In the genomic region with DNA sequence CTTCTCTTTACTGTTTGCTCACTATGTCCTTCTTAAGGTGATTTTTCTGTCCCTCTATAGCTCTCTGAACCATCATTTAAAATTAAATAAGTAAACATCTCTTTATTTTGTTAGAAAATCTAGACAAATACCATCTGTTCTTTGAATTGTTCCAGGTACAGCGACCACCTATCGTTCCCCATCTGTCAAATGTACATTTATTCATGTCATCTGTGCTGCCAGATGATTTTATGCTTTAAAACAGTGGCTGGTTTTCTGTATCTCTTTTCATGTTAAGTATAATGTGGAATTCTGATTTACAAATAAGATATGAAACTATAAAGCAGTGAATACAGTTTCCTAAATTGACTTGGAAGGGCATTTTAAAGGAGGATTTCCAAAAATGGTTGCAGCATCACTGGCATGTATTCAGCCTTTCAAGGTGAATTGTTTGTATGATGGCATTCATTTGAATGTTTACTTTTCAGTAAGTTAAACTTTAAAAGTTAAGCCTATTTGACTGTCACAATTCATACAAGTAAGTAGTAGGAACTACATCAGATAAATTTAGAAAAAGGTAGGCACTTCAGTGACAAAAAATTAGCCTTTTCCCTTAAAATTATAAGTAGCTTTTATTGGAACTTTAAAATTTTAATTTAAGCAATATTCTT, we compare ENCODE assay signal across 16 cellular contexts.
A peak's percentile ranks its signal among the peaks of the same experiment; 100 is the strongest.
DNase-seq lines count a peak whose midpoint lies in the region; ATAC-seq and TF ChIP-seq lines count a peak whose summit lies in the region.
"Had no signal": no experiment of that assay in that cellular context is flagged by ENCODE, and none has a peak within 500 bp of the region (broad histone marks: within the 10 kb centered on the region; RNA-seq: fewer than 3 reads in every experiment).

No MANE protein-coding gene starts in this region.

- in situ Hi-C loops in G401 (cut with HindIII; ENCODE audit: low sequenced_read_pairs) = no loop called here

- H3K4me3 ChIP-seq in PC-9 (no peak overlapping the region), SK-N-SH (ENCODE audit: low read depth in 2 of 2, low read length in 1 of 2) (no peak overlapping the region), upper lobe of right lung (no peak overlapping the region)
- H3K4me3 ChIP-seq: GM12878, GM23338 had no signal

- TF ChIP-seq EP300 in SK-N-SH (IDR thresholded peaks at IDR 0.05; ENCODE audit: borderline replicate concordance in 1 of 2, low read depth in 1 of 2, low read length in 1 of 2) = no peak

- TF ChIP-seq CTCF in PC-9 (conservative IDR thresholded peaks at IDR 0.05) (no peak), SK-N-SH (IDR thresholded peaks at IDR 0.05) (no peak), upper lobe of right lung (IDR thresholded peaks at IDR 0.05) (no peak)

- H3K27me3 ChIP-seq in PC-9 (ENCODE audit: insufficient read depth, low read depth) (no peaks in the 10 kb centered on the region), SK-N-SH (ENCODE audit: insufficient read depth) (no peaks in the 10 kb centered on the region), upper lobe of right lung (no peaks in the 10 kb centered on the region)

- H3K4me2 ChIP-seq in PC-9 (no peak overlapping the region), SK-N-SH (no peak overlapping the region)
- H3K4me2 ChIP-seq: GM23338 had no signal

- H3F3A ChIP-seq in PC-9 (ENCODE audit: insufficient read depth, low read depth) (no peaks in the 10 kb centered on the region), SK-N-SH (replicated peaks; ENCODE audit: insufficient read depth) (no peaks in the 10 kb centered on the region)

- H3K79me2 ChIP-seq in PC-9 (ENCODE audit: low read depth) (no peaks in the 10 kb centered on the region), SK-N-SH (ENCODE audit: insufficient read depth) (no peaks in the 10 kb centered on the region)

- intact Hi-C loops in PC-9 (cut with micrococcal nuclease; ENCODE audit: unreplicated experiment) (no loop called here), upper lobe of right lung (cut with DNase I) (no loop called here)

- no peak for TF ChIP-seq RAD21 in SK-N-SH (IDR thresholded peaks at IDR 0.05; ENCODE audit: low read length)

- H4K20me1 ChIP-seq in PC-9 (ENCODE audit: insufficient read depth) (no peaks in the 10 kb centered on the region), SK-N-SH (ENCODE audit: insufficient read depth) (no peaks in the 10 kb centered on the region)

- no peaks in the 10 kb centered on the region for H3K36me3 ChIP-seq in PC-9 (ENCODE audit: low read depth)
- no peaks in the 10 kb centered on the region for H3K36me3 ChIP-seq in SK-N-SH (replicated peaks in 1 of 2; ENCODE audit: control insufficient read depth in 1 of 2, insufficient read depth in 2 of 2, low read length in 1 of 2)
- H3K36me3 ChIP-seq in upper lobe of right lung = no peaks in the 10 kb centered on the region

- H3K9me2 ChIP-seq in PC-9 (ENCODE audit: insufficient read depth) = no peaks in the 10 kb centered on the region
- no peaks in the 10 kb centered on the region for H3K9me2 ChIP-seq in SK-N-SH

- WGBS in SK-N-SH (ENCODE audit: low lambda C conversion rate) = 0% methylated on average over 2 of the region's 2 CpGs

- peak; percentile 89 for DNase-seq in G401 (ENCODE audit: low spot score)
- peak; percentile 50 for DNase-seq in NCI-H2171 (lab: John Stamatoyannopoulos, UW)
- no peak for DNase-seq in PC-9
- peak; percentile 44 for DNase-seq in cerebellum (ENCODE audit: low spot score)
- no peak for DNase-seq in GDM1 (lab: John Stamatoyannopoulos, UW)
- DNase-seq in SK-N-SH = no peak
- no peak for DNase-seq in upper lobe of right lung
- DNase-seq in NCI-H1436 (lab: John Stamatoyannopoulos, UW) = no peak
- DNase-seq: Calu3, COR-L47, DMS53, DMS79 treated with DMSO at 0.1 percent for 48 hours, H9 had no signal

- no peak for ATAC-seq in upper lobe of right lung
- ATAC-seq: GM12878, GM23338, HCT116 had no signal

- POLR2A ChIA-PET in PC-9 (lab: Charles Lee; ENCODE audit: unreplicated experiment) (no interaction called here), SK-N-SH (lab: Yijun Ruan, JAX) (no interaction called here)

- H3K27ac ChIP-seq in PC-9 = no peak overlapping the region
- H3K27ac ChIP-seq in SK-N-SH (ENCODE audit: low read depth in 2 of 2, low read length in 1 of 2) = no peak overlapping the region
- no peak overlapping the region for H3K27ac ChIP-seq in upper lobe of right lung

- H2AFZ ChIP-seq in PC-9 (0 out of 2 replicates have a peak overlapping the region, but pooled peaks have one; percentile 2), SK-N-SH (ENCODE audit: low read depth) (no peak overlapping the region)

- H3K4me1 ChIP-seq in PC-9 (replicated peaks; ENCODE audit: insufficient read depth) (no peaks in the 10 kb centered on the region), SK-N-SH (ENCODE audit: control insufficient read depth in 1 of 2, insufficient read depth in 2 of 2, low read depth in 1 of 2, low read length in 1 of 2) (no peaks in the 10 kb centered on the region), upper lobe of right lung (no peaks in the 10 kb centered on the region)

- H3K9me3 ChIP-seq in PC-9 (ENCODE audit: insufficient read depth, low read depth) = no peaks in the 10 kb centered on the region
- no peaks in the 10 kb centered on the region for H3K9me3 ChIP-seq in SK-N-SH
- no peaks in the 10 kb centered on the region for H3K9me3 ChIP-seq in upper lobe of right lung

- BruUV-seq in PC-9 (replicated peaks; lab: Mats Ljungman, UMichigan) = no TSS peak

- no peak overlapping the region for H3K9ac ChIP-seq in SK-N-SH

- CTCF ChIA-PET in PC-9 (lab: Charles Lee) = no interaction called here
- CTCF ChIA-PET in SK-N-SH (lab: Yijun Ruan, JAX) = interaction anchor here (0.7 to 1.0 kb wide), 2 partner anchors 34 to 338 kb away, joined by 3 read pairs; no protein-coding TSS in a partner anchor

TF ChIP-seq in SK-N-SH, 30 proteins besides CTCF, POLR2A, EP300 and RAD21:
- TF ChIP-seq GABPA (IDR thresholded peaks at IDR 0.05; ENCODE audit: low read depth) (no peak), MEF2A (IDR thresholded peaks at IDR 0.05; ENCODE audit: borderline replicate concordance, low read depth) (no peak), TEAD4 (IDR thresholded peaks at IDR 0.05; ENCODE audit: borderline replicate concordance, insufficient read depth) (no peak), TAF1 (IDR thresholded peaks at IDR 0.05; ENCODE audit: borderline replicate concordance, low read depth, low read length) (no peak), JUND (IDR thresholded peaks at IDR 0.05) (no peak), EZH2phosphoT487 (IDR thresholded peaks at IDR 0.05; ENCODE audit: borderline replicate concordance, low read depth) (no peak), NFIC (IDR thresholded peaks at IDR 0.05; ENCODE audit: borderline replicate concordance) (no peak), RXRA (IDR thresholded peaks at IDR 0.05; ENCODE audit: borderline replicate concordance, low read depth) (no peak), RFX5 (IDR thresholded peaks at IDR 0.05; ENCODE audit: low read length) (no peak), YY1 (IDR thresholded peaks at IDR 0.05; ENCODE audit: low read depth) (no peak), FOXM1 (IDR thresholded peaks at IDR 0.05; ENCODE audit: low read depth) (no peak)
- TF ChIP-seq, protein P1, sequence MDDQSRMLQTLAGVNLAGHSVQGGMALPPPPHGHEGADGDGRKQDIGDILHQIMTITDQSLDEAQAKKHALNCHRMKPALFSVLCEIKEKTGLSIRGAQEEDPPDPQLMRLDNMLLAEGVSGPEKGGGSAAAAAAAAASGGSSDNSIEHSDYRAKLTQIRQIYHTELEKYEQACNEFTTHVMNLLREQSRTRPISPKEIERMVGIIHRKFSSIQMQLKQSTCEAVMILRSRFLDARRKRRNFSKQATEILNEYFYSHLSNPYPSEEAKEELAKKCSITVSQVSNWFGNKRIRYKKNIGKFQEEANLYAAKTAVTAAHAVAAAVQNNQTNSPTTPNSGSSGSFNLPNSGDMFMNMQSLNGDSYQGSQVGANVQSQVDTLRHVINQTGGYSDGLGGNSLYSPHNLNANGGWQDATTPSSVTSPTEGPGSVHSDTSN (IDR thresholded peaks at IDR 0.05) = no peak
- TF ChIP-seq, protein P2, sequence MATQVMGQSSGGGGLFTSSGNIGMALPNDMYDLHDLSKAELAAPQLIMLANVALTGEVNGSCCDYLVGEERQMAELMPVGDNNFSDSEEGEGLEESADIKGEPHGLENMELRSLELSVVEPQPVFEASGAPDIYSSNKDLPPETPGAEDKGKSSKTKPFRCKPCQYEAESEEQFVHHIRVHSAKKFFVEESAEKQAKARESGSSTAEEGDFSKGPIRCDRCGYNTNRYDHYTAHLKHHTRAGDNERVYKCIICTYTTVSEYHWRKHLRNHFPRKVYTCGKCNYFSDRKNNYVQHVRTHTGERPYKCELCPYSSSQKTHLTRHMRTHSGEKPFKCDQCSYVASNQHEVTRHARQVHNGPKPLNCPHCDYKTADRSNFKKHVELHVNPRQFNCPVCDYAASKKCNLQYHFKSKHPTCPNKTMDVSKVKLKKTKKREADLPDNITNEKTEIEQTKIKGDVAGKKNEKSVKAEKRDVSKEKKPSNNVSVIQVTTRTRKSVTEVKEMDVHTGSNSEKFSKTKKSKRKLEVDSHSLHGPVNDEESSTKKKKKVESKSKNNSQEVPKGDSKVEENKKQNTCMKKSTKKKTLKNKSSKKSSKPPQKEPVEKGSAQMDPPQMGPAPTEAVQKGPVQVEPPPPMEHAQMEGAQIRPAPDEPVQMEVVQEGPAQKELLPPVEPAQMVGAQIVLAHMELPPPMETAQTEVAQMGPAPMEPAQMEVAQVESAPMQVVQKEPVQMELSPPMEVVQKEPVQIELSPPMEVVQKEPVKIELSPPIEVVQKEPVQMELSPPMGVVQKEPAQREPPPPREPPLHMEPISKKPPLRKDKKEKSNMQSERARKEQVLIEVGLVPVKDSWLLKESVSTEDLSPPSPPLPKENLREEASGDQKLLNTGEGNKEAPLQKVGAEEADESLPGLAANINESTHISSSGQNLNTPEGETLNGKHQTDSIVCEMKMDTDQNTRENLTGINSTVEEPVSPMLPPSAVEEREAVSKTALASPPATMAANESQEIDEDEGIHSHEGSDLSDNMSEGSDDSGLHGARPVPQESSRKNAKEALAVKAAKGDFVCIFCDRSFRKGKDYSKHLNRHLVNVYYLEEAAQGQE (IDR thresholded peaks at IDR 0.05; ENCODE audit: low read depth, low read length) = no peak

Comparison
In these comparisons a context has a peak if more than half of its experiments do, and no peak if none do; other contexts are left out.
1. DNase-seq: peak in G401 (single experiment), NCI-H2171 (single experiment) and cerebellum (single experiment); none in PC-9 (0 of 2), GDM1 (single experiment), SK-N-SH (single experiment), upper lobe of right lung (single experiment) and NCI-H1436 (single experiment).